In the genomic region with DNA sequence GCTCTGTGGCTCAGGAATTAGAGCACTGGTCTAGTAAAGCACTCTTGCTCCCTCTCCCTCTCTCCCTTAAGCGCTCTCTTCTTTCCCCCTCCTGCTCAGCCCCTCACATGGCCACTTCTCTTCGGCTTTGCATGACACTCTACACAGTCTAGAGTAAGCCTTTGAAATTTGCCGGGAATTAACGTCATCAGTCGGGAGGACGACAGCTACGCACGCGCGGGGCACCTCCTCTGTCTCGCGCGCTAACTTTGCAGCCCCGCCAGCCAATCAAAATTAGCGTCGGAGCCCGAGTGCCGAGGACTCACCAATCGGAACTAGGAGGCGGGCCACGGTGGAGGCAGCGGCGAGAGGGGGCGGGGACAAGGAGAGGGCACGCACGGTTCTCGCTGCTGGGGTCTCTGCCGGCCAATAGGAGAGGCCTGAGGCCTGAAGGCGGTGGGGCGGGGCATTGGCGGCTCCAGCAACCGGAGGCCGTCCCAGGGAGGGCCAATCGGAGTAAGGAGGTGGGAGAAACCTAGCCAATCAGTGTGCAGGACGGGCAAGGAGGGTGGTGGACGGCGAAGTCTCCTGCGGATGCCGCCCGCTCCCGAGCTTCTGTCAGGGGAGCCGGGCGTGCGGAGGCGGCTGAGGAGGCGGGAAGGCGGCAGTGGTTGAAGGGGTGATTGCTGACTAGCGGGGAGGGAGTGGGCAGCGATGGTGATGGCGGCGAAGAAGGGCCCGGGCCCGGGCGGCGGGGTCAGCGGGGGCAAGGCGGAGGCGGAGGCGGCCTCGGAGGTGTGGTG, we compare ENCODE assay signal across 7 cellular contexts.
DNase-seq lines count a peak whose midpoint lies in the region; ATAC-seq, FAIRE-seq and TF ChIP-seq lines count a peak whose summit lies in the region.

A gene with protein sequence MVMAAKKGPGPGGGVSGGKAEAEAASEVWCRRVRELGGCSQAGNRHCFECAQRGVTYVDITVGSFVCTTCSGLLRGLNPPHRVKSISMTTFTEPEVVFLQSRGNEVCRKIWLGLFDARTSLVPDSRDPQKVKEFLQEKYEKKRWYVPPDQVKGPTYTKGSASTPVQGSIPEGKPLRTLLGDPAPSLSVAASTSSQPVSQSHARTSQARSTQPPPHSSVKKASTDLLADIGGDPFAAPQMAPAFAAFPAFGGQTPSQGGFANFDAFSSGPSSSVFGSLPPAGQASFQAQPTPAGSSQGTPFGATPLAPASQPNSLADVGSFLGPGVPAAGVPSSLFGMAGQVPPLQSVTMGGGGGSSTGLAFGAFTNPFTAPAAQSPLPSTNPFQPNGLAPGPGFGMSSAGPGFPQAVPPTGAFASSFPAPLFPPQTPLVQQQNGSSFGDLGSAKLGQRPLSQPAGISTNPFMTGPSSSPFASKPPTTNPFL (plus strand): TSS at position 550 of the 782 bp plus-strand sequence. CDS start 144 bp downstream, at position 694.

- in situ Hi-C loops in astrocyte of the cerebellum (cut with HindIII; ENCODE audit: low sequenced_read_pairs) = no loop called here

- no peaks in the 10 kb centered on the region for H3K27me3 ChIP-seq in rectal smooth muscle tissue (ENCODE audit: control insufficient read depth, insufficient read depth, low read length)

- FAIRE-seq in GM18507 (lab: Jason Lieb, UNC) = peak; percentile 98

- peak within 1 kb of the TSS; percentile 58 for H3K9ac ChIP-seq in rectal smooth muscle tissue (ENCODE audit: low read length)

- H3K4me3 ChIP-seq in astrocyte of the cerebellum (ENCODE audit: low read depth, low read length) (peak within 1 kb of the TSS; percentile 67), rectal smooth muscle tissue (ENCODE audit: low read length) (peak within 1 kb of the TSS; percentile 78)

- no peak for TF ChIP-seq CTCF in astrocyte of the cerebellum (IDR thresholded peaks at IDR 0.05; ENCODE audit: low read depth, low read length, missing control alignments)

- DNase-seq in GM18507 (ENCODE audit: extremely low spot score, insufficient read length, low read depth) (peak; percentile 97), NCI-H2029 treated with DMSO at 0.1 percent for 48 hours (lab: John Stamatoyannopoulos, UW) (peak; percentile 97), T-helper 9 cell (peak; percentile 100), astrocyte of the cerebellum (ENCODE audit: low read depth) (peak; percentile 99), hepatic stellate cell (ENCODE audit: low spot score) (peak; percentile 100)

- peaks cover 6% of the 10 kb centered on the region for H3K4me1 ChIP-seq in rectal smooth muscle tissue (ENCODE audit: control insufficient read depth, insufficient read depth, low read length)

- peak within 1 kb of the TSS; percentile 63 for H3K27ac ChIP-seq in rectal smooth muscle tissue (ENCODE audit: low read depth, low read length)

- ATAC-seq in HG02981 (IDR thresholded peaks at IDR 0.05; ENCODE audit: unreplicated experiment) = peak; percentile 93

- no peaks in the 10 kb centered on the region for H3K36me3 ChIP-seq in rectal smooth muscle tissue (ENCODE audit: control insufficient read depth, insufficient read depth, low read length)

Comparison
In these comparisons a context has a peak if more than half of its experiments do, and no peak if none do; other contexts are left out.
1. Peak in every context shown above with its lines: DNase-seq, ATAC-seq, H3K4me3 ChIP-seq and H3K27ac ChIP-seq.